Comparison of ENCODE assay signal across 23 cellular contexts in genomic region chr3:133761605-133762484, GRCh38.
"Had no signal": no experiment of that assay in that cellular context is flagged by ENCODE, and none has a peak within 500 bp of the region (broad histone marks: within the 10 kb centered on the region; RNA-seq: fewer than 3 reads in every experiment).

No MANE protein-coding gene starts in this region.

- DNase-seq: colonic mucosa; effector CD8-positive, alpha-beta T cell; foreskin keratinocyte; heart left ventricle; kidney; left ventricle myocardium inferior; lower lobe of right lung; naive thymus-derived CD8-positive, alpha-beta T cell; nephron progenitor cell; nucleus accumbens; right cardiac atrium; sigmoid colon; stimulated activated CD4-positive, alpha-beta T cell treated with anti-CD3 and anti-CD28 coated beads, Interleukin-4, amount 100 ng/mL, for 4 hours; stimulated activated naive CD8-positive, alpha-beta T cell treated with anti-CD3 and anti-CD28 coated beads, Interleukin-15, Interleukin-2, amounts not matched to agents 100 U/mL and 50 U/mL, for 24 hours; upper lobe of right lung; uterus had no signal

- H2AFZ ChIP-seq: hepatocyte had no signal

- H3K79me2 ChIP-seq: hepatocyte had no signal

- H3K27ac ChIP-seq: colonic mucosa, esophagus muscularis mucosa, foreskin keratinocyte, gastroesophageal sphincter, heart left ventricle, hepatocyte, left ventricle myocardium inferior, lower lobe of right lung, prostate gland, sigmoid colon, thoracic aorta, tibial nerve, upper lobe of right lung, uterus had no signal

- H3K9me3 ChIP-seq: colonic mucosa, esophagus muscularis mucosa, gastroesophageal sphincter, heart left ventricle, left ventricle myocardium inferior, lower lobe of right lung, prostate gland, sigmoid colon, thoracic aorta, tibial nerve, upper lobe of right lung, uterus had no signal

- H3K4me2 ChIP-seq: hepatocyte had no signal

- H3K4me1 ChIP-seq: colonic mucosa, foreskin keratinocyte, lower lobe of right lung, prostate gland, sigmoid colon, upper lobe of right lung, uterus had no signal

- H3K4me3 ChIP-seq: colonic mucosa, esophagus muscularis mucosa, gastroesophageal sphincter, heart left ventricle, hepatocyte, left ventricle myocardium inferior, lower lobe of right lung, prostate gland, sigmoid colon, thoracic aorta, tibial nerve, upper lobe of right lung, uterus had no signal

- H3K36me3 ChIP-seq: colonic mucosa, esophagus muscularis mucosa, gastroesophageal sphincter, heart left ventricle, left ventricle myocardium inferior, lower lobe of right lung, prostate gland, sigmoid colon, thoracic aorta, tibial nerve, upper lobe of right lung, uterus had no signal

- H3K27me3 ChIP-seq: colonic mucosa, esophagus muscularis mucosa, gastroesophageal sphincter, heart left ventricle, sigmoid colon, tibial nerve, upper lobe of right lung, uterus had no signal

- ATAC-seq: foreskin keratinocyte; gastroesophageal sphincter; heart left ventricle; lower lobe of right lung; naive thymus-derived CD8-positive, alpha-beta T cell; right cardiac atrium; stimulated activated memory B cell treated with anti-CD40 and anti-IgM and Interleukin-4, amounts not matched to agents 10 μg/mL and 1 μg/mL and 100 μg/mL, for 72 hours; stimulated activated naive CD8-positive, alpha-beta T cell treated with anti-CD3 and anti-CD28 coated beads, Interleukin-15, Interleukin-2, amounts not matched to agents 100 U/mL and 50 U/mL, for 24 hours; upper lobe of right lung had no signal
